25 cellular contexts compared by ENCODE assay signal in the genomic region with DNA sequence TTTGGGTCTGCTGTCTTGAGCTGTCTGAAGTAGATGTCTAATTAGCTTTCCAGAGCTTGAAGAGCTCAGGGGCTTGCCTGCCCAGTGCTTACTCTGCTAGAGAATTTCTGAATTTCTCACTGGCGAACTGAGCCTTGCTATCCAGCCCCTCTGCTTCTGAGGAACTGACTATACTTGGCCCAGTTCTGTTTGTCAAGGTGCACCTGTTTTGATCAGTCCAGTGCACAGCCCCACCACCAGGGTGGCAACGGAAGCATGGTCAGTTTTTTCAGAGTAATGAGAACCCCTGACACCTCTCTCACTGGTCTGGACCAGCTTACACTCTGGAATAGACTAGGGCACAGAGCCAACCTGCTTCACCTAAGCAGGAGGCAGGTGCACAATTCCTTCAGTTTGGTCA. TPM values are rescaled to one million over a fixed set of nuclear protein-coding genes. Genes with fewer than 3 reads are reported as not detected.
DNase-seq lines count a peak whose midpoint lies in the region; ATAC-seq and TF ChIP-seq lines count a peak whose summit lies in the region.
"Had no signal": no experiment of that assay in that cellular context is flagged by ENCODE, and none has a peak within 500 bp of the region (broad histone marks: within the 10 kb centered on the region; RNA-seq: fewer than 3 reads in every experiment).

No MANE protein-coding gene starts in this region.

- no peak for DNase-seq in heart right ventricle
- no peak for DNase-seq in right cardiac atrium
- DNase-seq in adipocyte (ENCODE audit: low read depth), result no peak
- DNase-seq in osteocyte (ENCODE audit: extremely low spot score, unreplicated experiment), result no peak
- DNase-seq in vagina (ENCODE audit: extremely low spot score in 2 of 2), result no peak
- DNase-seq in activated T-cell treated with anti-CD3 and anti-CD28 coated beads, Interleukin-2, amount 50 U/mL, for 24 hours, result no peak
- DNase-seq: ACHN; activated CD4-positive, CD25-positive, alpha-beta regulatory T cell treated with anti-CD3 and anti-CD28 coated beads, Interleukin-2, amount 50 U/mL, for 72 hours; activated naive CD8-positive, alpha-beta T cell treated with anti-CD3 and anti-CD28 coated beads, Interleukin-2, amount 50 U/mL, for 24 hours; central memory CD4-positive, alpha-beta T cell; effector CD4-positive, alpha-beta T cell; KBM-7; MV-4-11; naive B cell; NCI-H2081; NCI-H524 treated with DMSO at 0.1 percent for 48 hours; pancreas; stimulated activated CD4-positive, alpha-beta T cell treated with anti-CD3 and anti-CD28 coated beads, Interleukin-4, amount 100 ng/mL, for 1 hour; T-helper 9 cell had no signal

- H3K27ac Mint-ChIP-seq in osteocyte (ENCODE audit: unreplicated experiment), result peak overlapping the region; percentile 94
- H3K27ac Mint-ChIP-seq in activated T-cell treated with anti-CD3 and anti-CD28 coated beads, Interleukin-2, amount 50 U/mL, for 24 hours, result no peak overlapping the region
- H3K27ac Mint-ChIP-seq: activated naive CD8-positive, alpha-beta T cell treated with anti-CD3 and anti-CD28 coated beads, Interleukin-2, amount 50 U/mL, for 24 hours; activated T-helper 17 cell treated with anti-CD3 and anti-CD28 coated beads, Interleukin-2, amount 50 U/mL, for 72 hours; CD14-positive monocyte had no signal

- peaks cover 0 to 39% (median 0%) of the 10 kb centered on the region in 9 donors for H3K36me3 ChIP-seq in heart right ventricle
- H3K36me3 ChIP-seq in adipocyte (ENCODE audit: control insufficient read depth, insufficient read depth, low read length, severe bottlenecking), result peaks cover 26% of the 10 kb centered on the region
- H3K36me3 ChIP-seq in vagina, result no peaks in the 10 kb centered on the region
- H3K36me3 ChIP-seq: HAP-1, pancreas had no signal

- ATAC-seq in heart right ventricle, result no peak
- ATAC-seq in right cardiac atrium, result no peak
- ATAC-seq in HG02642 (IDR thresholded peaks at IDR 0.05; ENCODE audit: poor library complexity, unreplicated experiment), result no peak
- no peak for ATAC-seq in GM18502 (IDR thresholded peaks at IDR 0.05; ENCODE audit: poor library complexity, unreplicated experiment)
- ATAC-seq: activated naive CD8-positive, alpha-beta T cell treated with anti-CD3 and anti-CD28 coated beads, Interleukin-2, amount 50 U/mL, for 24 hours; activated T-helper 17 cell treated with anti-CD3 and anti-CD28 coated beads, Interleukin-2, amount 50 U/mL, for 72 hours; pancreas had no signal

- H3K27me3 ChIP-seq in heart right ventricle, result no peaks in the 10 kb centered on the region
- H3K27me3 ChIP-seq in right cardiac atrium (ENCODE audit: control insufficient read depth, insufficient read depth), result no peaks in the 10 kb centered on the region
- no peaks in the 10 kb centered on the region for H3K27me3 ChIP-seq in adipocyte (replicated peaks; ENCODE audit: control insufficient read depth, insufficient read depth, low read length)
- no peaks in the 10 kb centered on the region for H3K27me3 ChIP-seq in vagina
- H3K27me3 ChIP-seq: pancreas had no signal

- peaks cover 8 to 64% (median 47%) of the 10 kb centered on the region in 9 donors for H3K4me1 ChIP-seq in heart right ventricle
- peaks cover 14% of the 10 kb centered on the region for H3K4me1 ChIP-seq in right cardiac atrium (ENCODE audit: control insufficient read depth, insufficient read depth, low read length)
- H3K4me1 ChIP-seq in adipocyte (ENCODE audit: control insufficient read depth, insufficient read depth, low read length), result peaks cover 50% of the 10 kb centered on the region
- H3K4me1 ChIP-seq in vagina, result peaks cover 53% of the 10 kb centered on the region
- H3K4me1 ChIP-seq: HAP-1 had no signal

- H3K27ac ChIP-seq in heart right ventricle, result peak overlapping the region in 7 of 10 donors; percentile 8 to 76 (median 31)
- H3K27ac ChIP-seq in right cardiac atrium (ENCODE audit: low read length), result no peak overlapping the region
- peak overlapping the region; percentile 88 for H3K27ac ChIP-seq in vagina
- H3K27ac ChIP-seq: pancreas had no signal

- TF ChIP-seq POLR2A in vagina (IDR thresholded peaks at IDR 0.05), result no peak

- no peak overlapping the region for H3K4me3 Mint-ChIP-seq in osteocyte (ENCODE audit: unreplicated experiment)
- H3K4me3 Mint-ChIP-seq in activated T-cell treated with anti-CD3 and anti-CD28 coated beads, Interleukin-2, amount 50 U/mL, for 24 hours, result no peak overlapping the region
- H3K4me3 Mint-ChIP-seq: activated naive CD8-positive, alpha-beta T cell treated with anti-CD3 and anti-CD28 coated beads, Interleukin-2, amount 50 U/mL, for 24 hours; activated T-helper 17 cell treated with anti-CD3 and anti-CD28 coated beads, Interleukin-2, amount 50 U/mL, for 72 hours; CD14-positive monocyte; naive B cell had no signal

- TF ChIP-seq CTCF in heart right ventricle (IDR thresholded peaks at IDR 0.05) (no peak), osteocyte (IDR thresholded peaks at IDR 0.05) (no peak), vagina (IDR thresholded peaks at IDR 0.05) (no peak)

- H3K9me3 Mint-ChIP-seq in osteocyte (ENCODE audit: unreplicated experiment), result no peaks in the 10 kb centered on the region
- H3K9me3 Mint-ChIP-seq in activated T-cell treated with anti-CD3 and anti-CD28 coated beads, Interleukin-2, amount 50 U/mL, for 24 hours, result no peaks in the 10 kb centered on the region
- H3K9me3 Mint-ChIP-seq: activated naive CD8-positive, alpha-beta T cell treated with anti-CD3 and anti-CD28 coated beads, Interleukin-2, amount 50 U/mL, for 24 hours; activated T-helper 17 cell treated with anti-CD3 and anti-CD28 coated beads, Interleukin-2, amount 50 U/mL, for 72 hours; naive B cell had no signal

- H3K4me3 ChIP-seq in heart right ventricle (no peak overlapping the region), right cardiac atrium (ENCODE audit: low read length) (no peak overlapping the region), adipocyte (ENCODE audit: low read length) (no peak overlapping the region), vagina (no peak overlapping the region)
- H3K4me3 ChIP-seq: HAP-1, lung, pancreas had no signal

- H3K36me3 Mint-ChIP-seq in osteocyte (ENCODE audit: unreplicated experiment), result peaks cover 32% of the 10 kb centered on the region
- no peaks in the 10 kb centered on the region for H3K36me3 Mint-ChIP-seq in activated T-cell treated with anti-CD3 and anti-CD28 coated beads, Interleukin-2, amount 50 U/mL, for 24 hours (ENCODE audit: low read depth)
- H3K36me3 Mint-ChIP-seq: CD14-positive monocyte, naive B cell had no signal

- H3K4me1 Mint-ChIP-seq in osteocyte (ENCODE audit: unreplicated experiment), result peaks cover 49% of the 10 kb centered on the region
- peaks cover 3% of the 10 kb centered on the region for H3K4me1 Mint-ChIP-seq in activated T-cell treated with anti-CD3 and anti-CD28 coated beads, Interleukin-2, amount 50 U/mL, for 24 hours (ENCODE audit: low read depth)
- H3K4me1 Mint-ChIP-seq: activated naive CD8-positive, alpha-beta T cell treated with anti-CD3 and anti-CD28 coated beads, Interleukin-2, amount 50 U/mL, for 24 hours; activated T-helper 17 cell treated with anti-CD3 and anti-CD28 coated beads, Interleukin-2, amount 50 U/mL, for 72 hours; naive B cell had no signal

- intact Hi-C loops in heart right ventricle (cut with DNase I), result no loop called here
- intact Hi-C loops in right cardiac atrium (cut with DNase I), result no loop called here
- intact Hi-C loops in vagina (cut with DNase I), result no loop called here

- H3K27me3 Mint-ChIP-seq in osteocyte (ENCODE audit: unreplicated experiment), result no peaks in the 10 kb centered on the region
- no peaks in the 10 kb centered on the region for H3K27me3 Mint-ChIP-seq in activated T-cell treated with anti-CD3 and anti-CD28 coated beads, Interleukin-2, amount 50 U/mL, for 24 hours

- no peaks in the 10 kb centered on the region for H3K9me3 ChIP-seq in heart right ventricle
- no peaks in the 10 kb centered on the region for H3K9me3 ChIP-seq in right cardiac atrium (ENCODE audit: control insufficient read depth, low read length)
- H3K9me3 ChIP-seq in adipocyte (ENCODE audit: control insufficient read depth, low read length), result no peaks in the 10 kb centered on the region
- H3K9me3 ChIP-seq in vagina, result no peaks in the 10 kb centered on the region
- H3K9me3 ChIP-seq: HAP-1, pancreas had no signal

- WGBS in heart right ventricle, 2 donors, result 66 to 93% methylated on average over 2 of the region's 2 CpGs
- 65% methylated on average over 2 of the region's 2 CpGs for WGBS in right cardiac atrium

- H3K9ac ChIP-seq in adipocyte (ENCODE audit: low read length), result peak overlapping the region; percentile 46

RNA-seq across cellular contexts. Expression of a gene that starts 25.2 kb away (rescaled TPM):
- total RNA-seq in heart right ventricle (100 to 1,000 TPM in 6 of 10 donors, 10 to 100 TPM in 4; 72.2 to 154 (median 108) TPM), right cardiac atrium (100 to 1,000 TPM; 107 to 170 (median 126) TPM), osteocyte (419 and 441 TPM in 2 replicates), vagina (156 TPM)
- polyA plus RNA-seq in heart right ventricle (100 to 1,000 TPM in 1 of 2 donors, 10 to 100 TPM in 1; 18.5 to 145 TPM), right cardiac atrium (39.0 TPM)
